26 cellular contexts compared by ENCODE assay signal in genomic region chr7:45255187-45255586, GRCh38.
"Had no signal": no experiment of that assay in that cellular context is flagged by ENCODE, and none has a peak within 500 bp of the region (broad histone marks: within the 10 kb centered on the region; RNA-seq: fewer than 3 reads in every experiment).

No MANE protein-coding gene starts in this region.

- H3K4me1 Mint-ChIP-seq: nephron, neural crest cell had no signal

- H3K9me3 ChIP-seq: heart right ventricle, left ventricle myocardium inferior, neutrophil, ovary, right atrium auricular region, right lobe of liver, thyroid gland, transverse colon, upper lobe of left lung had no signal

- H3K4me3 ChIP-seq: heart right ventricle, hepatocyte, left ventricle myocardium inferior, ovary, right atrium auricular region, right lobe of liver, smooth muscle cell, thyroid gland, transverse colon, upper lobe of left lung had no signal

- H3K27me3 ChIP-seq: ovary, right atrium auricular region, right lobe of liver, thyroid gland, upper lobe of left lung had no signal

- H3K9me3 Mint-ChIP-seq: memory B cell; naive thymus-derived CD8-positive, alpha-beta T cell; nephron; neural crest cell; stimulated activated memory B cell treated with anti-CD40 and anti-IgM and Interleukin-4, amounts not matched to agents 10 μg/mL and 1 μg/mL and 100 μg/mL, for 72 hours; stimulated activated naive CD8-positive, alpha-beta T cell treated with anti-CD3 and anti-CD28 coated beads, Interleukin-15, amount 100 ng/mL, for 72 hours had no signal

- H3K27ac Mint-ChIP-seq: memory B cell; naive thymus-derived CD8-positive, alpha-beta T cell; nephron; progenitor cell of endocrine pancreas; stimulated activated memory B cell treated with anti-CD40 and anti-IgM and Interleukin-4, amounts not matched to agents 10 μg/mL and 1 μg/mL and 100 μg/mL, for 72 hours; stimulated activated naive CD8-positive, alpha-beta T cell treated with anti-CD3 and anti-CD28 coated beads, Interleukin-15, amount 100 ng/mL, for 72 hours had no signal

- ATAC-seq: heart right ventricle; naive thymus-derived CD8-positive, alpha-beta T cell; right lobe of liver; stimulated activated memory B cell treated with anti-CD40 and anti-IgM and Interleukin-4, amounts not matched to agents 10 μg/mL and 1 μg/mL and 100 μg/mL, for 72 hours; stimulated activated naive CD8-positive, alpha-beta T cell treated with anti-CD3 and anti-CD28 coated beads, Interleukin-15, amount 100 ng/mL, for 72 hours had no signal

- H3K4me3 Mint-ChIP-seq: memory B cell; naive thymus-derived CD8-positive, alpha-beta T cell; nephron; neural crest cell; stimulated activated memory B cell treated with anti-CD40 and anti-IgM and Interleukin-4, amounts not matched to agents 10 μg/mL and 1 μg/mL and 100 μg/mL, for 72 hours; stimulated activated naive CD8-positive, alpha-beta T cell treated with anti-CD3 and anti-CD28 coated beads, Interleukin-15, amount 100 ng/mL, for 72 hours had no signal

- H3K4me1 ChIP-seq: right atrium auricular region, right lobe of liver, thyroid gland, transverse colon had no signal

- H3K27ac ChIP-seq: heart right ventricle, hepatocyte, left ventricle myocardium inferior, neutrophil, ovary, right atrium auricular region, right lobe of liver, thyroid gland, transverse colon had no signal

- H3K36me3 ChIP-seq: heart right ventricle, left ventricle myocardium inferior, neutrophil, ovary, right atrium auricular region, right lobe of liver, thyroid gland, transverse colon, upper lobe of left lung had no signal

- DNase-seq: heart right ventricle; islet precursor cell; left ventricle myocardium inferior; naive thymus-derived CD8-positive, alpha-beta T cell; occipital lobe; ovary; right lobe of liver; stimulated activated CD4-positive, alpha-beta T cell treated with anti-CD3 and anti-CD28 coated beads, Interleukin-1b, Interleukin-23, amount 100 ng/mL, for 48 hours; stimulated activated CD4-positive, alpha-beta T cell treated with anti-CD3 and anti-CD28 coated beads, Interleukin-2, amount 100 ng/mL, for 48 hours; stimulated activated CD4-positive, alpha-beta T cell treated with anti-CD3 and anti-CD28 coated beads, Interleukin-4, amount 100 ng/mL, for 4 hours; stimulated activated CD8-positive, alpha-beta memory T cell treated with anti-CD3 and anti-CD28 coated beads, Interleukin-4, amount 100 ng/mL, for 48 hours; stimulated activated naive CD4-positive, alpha-beta T cell treated with Interleukin-2 at 50 U/mL for 16 hours; stimulated activated naive CD8-positive, alpha-beta T cell treated with anti-CD3 and anti-CD28 coated beads, Interleukin-15, amount 100 ng/mL, for 72 hours; substantia nigra; thyroid gland; transverse colon; upper lobe of left lung had no signal

- H3K36me3 Mint-ChIP-seq: memory B cell; naive thymus-derived CD8-positive, alpha-beta T cell; stimulated activated memory B cell treated with anti-CD40 and anti-IgM and Interleukin-4, amounts not matched to agents 10 μg/mL and 1 μg/mL and 100 μg/mL, for 72 hours had no signal
